Comparison of ENCODE assay signal across 8 cellular contexts in genomic region chr12:11486623-11487444, GRCh38.
DNase-seq lines count a peak whose midpoint lies in the region; ATAC-seq and TF ChIP-seq lines count a peak whose summit lies in the region.

No MANE protein-coding gene starts in this region.

- H3K36me3 ChIP-seq in OCI-LY3 (replicated peaks; ENCODE audit: low read depth, low read length): no peaks in the 10 kb centered on the region

- peak; percentile 99 for TF ChIP-seq CTCF in OCI-LY3 (IDR thresholded peaks at IDR 0.05; ENCODE audit: low read depth, low read length)

- peak overlapping the region in 1 of 10 donors; percentile 41 for H3K27ac Mint-ChIP-seq in naive thymus-derived CD8-positive, alpha-beta T cell
- H3K27ac Mint-ChIP-seq in stimulated activated effector memory CD8-positive, alpha-beta T cell treated with anti-CD3 and anti-CD28 coated beads, Interleukin-12 subunit alpha, Interleukin-12 subunit beta, amount 100 ng/mL, for 72 hours: no peak overlapping the region

- H3K9me3 ChIP-seq in OCI-LY3 (ENCODE audit: insufficient read depth, low read length): no peaks in the 10 kb centered on the region

- no peak overlapping the region for H3K27ac ChIP-seq in OCI-LY3 (ENCODE audit: low read length)

- peaks cover 4 to 12% (median 5%) of the 10 kb centered on the region in 4 donors for H3K4me1 Mint-ChIP-seq in naive thymus-derived CD8-positive, alpha-beta T cell
- H3K4me1 Mint-ChIP-seq in stimulated activated effector memory CD8-positive, alpha-beta T cell treated with anti-CD3 and anti-CD28 coated beads, Interleukin-12 subunit alpha, Interleukin-12 subunit beta, amount 100 ng/mL, for 72 hours: peaks cover 9% of the 10 kb centered on the region

- no peak overlapping the region for H3K4me3 ChIP-seq in Jurkat, Clone E6-1 (ENCODE audit: low read length)
- peak overlapping the region; percentile 72 for H3K4me3 ChIP-seq in OCI-LY3 (ENCODE audit: low read length)

- no peaks in the 10 kb centered on the region for H4K20me1 ChIP-seq in OCI-LY3 (ENCODE audit: insufficient read depth, low read length)

- peak; percentile 68 for ATAC-seq in GM21367 (IDR thresholded peaks at IDR 0.05; ENCODE audit: unreplicated experiment)
- peak; percentile 95 to 96 for ATAC-seq in naive thymus-derived CD8-positive, alpha-beta T cell
- ATAC-seq in stimulated activated effector memory CD8-positive, alpha-beta T cell treated with anti-CD3 and anti-CD28 coated beads, Interleukin-12 subunit alpha, Interleukin-12 subunit beta, amount 100 ng/mL, for 72 hours: peak; percentile 85

- no peaks in the 10 kb centered on the region for H3K36me3 Mint-ChIP-seq in naive thymus-derived CD8-positive, alpha-beta T cell
- no peaks in the 10 kb centered on the region for H3K36me3 Mint-ChIP-seq in stimulated activated effector memory CD8-positive, alpha-beta T cell treated with anti-CD3 and anti-CD28 coated beads, Interleukin-12 subunit alpha, Interleukin-12 subunit beta, amount 100 ng/mL, for 72 hours

- peaks cover 21% of the 10 kb centered on the region for H3K27me3 ChIP-seq in OCI-LY3 (ENCODE audit: low read depth, low read length)

- no peak for TF ChIP-seq POLR2A in erythroblast (IDR thresholded peaks at IDR 0.05; ENCODE audit: low read length)

- H3K4me1 ChIP-seq in OCI-LY3 (ENCODE audit: low read length): peaks cover 7% of the 10 kb centered on the region

- POLR2A ChIA-PET in naive thymus-derived CD8-positive, alpha-beta T cell (lab: Charles Lee): interaction anchor here (1.6 kb wide), 1 partner anchor 59 kb away, joined by 5 read pairs; no protein-coding TSS in a partner anchor

- no peaks in the 10 kb centered on the region for H3K9me3 Mint-ChIP-seq in naive thymus-derived CD8-positive, alpha-beta T cell
- H3K9me3 Mint-ChIP-seq in stimulated activated effector memory CD8-positive, alpha-beta T cell treated with anti-CD3 and anti-CD28 coated beads, Interleukin-12 subunit alpha, Interleukin-12 subunit beta, amount 100 ng/mL, for 72 hours: no peaks in the 10 kb centered on the region

- peak overlapping the region in 1 of 10 donors; percentile 10 for H3K4me3 Mint-ChIP-seq in naive thymus-derived CD8-positive, alpha-beta T cell
- no peak overlapping the region for H3K4me3 Mint-ChIP-seq in stimulated activated effector memory CD8-positive, alpha-beta T cell treated with anti-CD3 and anti-CD28 coated beads, Interleukin-12 subunit alpha, Interleukin-12 subunit beta, amount 100 ng/mL, for 72 hours

- peak overlapping the region; percentile 99 for H2AFZ ChIP-seq in OCI-LY3 (ENCODE audit: low read depth, low read length)

- no peaks in the 10 kb centered on the region for H3K79me2 ChIP-seq in OCI-LY3 (ENCODE audit: low read length)

- H3K27me3 Mint-ChIP-seq in naive thymus-derived CD8-positive, alpha-beta T cell: peaks cover 0 to 12% (median 2%) of the 10 kb centered on the region in 5 donors

- DNase-seq in COLO829 (ENCODE audit: low spot score): peak; percentile 79
- DNase-seq in Jurkat, Clone E6-1 (ENCODE audit: low read depth, low spot score): peak; percentile 89
- peak; percentile 69 for DNase-seq in activated T-cell treated with anti-CD3 and anti-CD28 coated beads for 1 hour (ENCODE audit: low read depth)
- DNase-seq in erythroblast (lab: John Stamatoyannopoulos, UW): peak; percentile 85 to 92
- DNase-seq in naive thymus-derived CD8-positive, alpha-beta T cell: peak; percentile 58 to 86 (median 78)
- peak; percentile 49 to 83 for DNase-seq in stimulated activated effector memory CD8-positive, alpha-beta T cell treated with anti-CD3 and anti-CD28 coated beads, Interleukin-12 subunit alpha, Interleukin-12 subunit beta, amount 100 ng/mL, for 72 hours (ENCODE audit: low spot score in 2 of 2)

- peak overlapping the region; percentile 54 for H3K9ac ChIP-seq in OCI-LY3 (ENCODE audit: low read length)

- H3K4me2 ChIP-seq in OCI-LY3 (ENCODE audit: low read length): peak overlapping the region; percentile 88
